Comparison of ENCODE assay signal across 8 cellular contexts in the genomic region with DNA sequence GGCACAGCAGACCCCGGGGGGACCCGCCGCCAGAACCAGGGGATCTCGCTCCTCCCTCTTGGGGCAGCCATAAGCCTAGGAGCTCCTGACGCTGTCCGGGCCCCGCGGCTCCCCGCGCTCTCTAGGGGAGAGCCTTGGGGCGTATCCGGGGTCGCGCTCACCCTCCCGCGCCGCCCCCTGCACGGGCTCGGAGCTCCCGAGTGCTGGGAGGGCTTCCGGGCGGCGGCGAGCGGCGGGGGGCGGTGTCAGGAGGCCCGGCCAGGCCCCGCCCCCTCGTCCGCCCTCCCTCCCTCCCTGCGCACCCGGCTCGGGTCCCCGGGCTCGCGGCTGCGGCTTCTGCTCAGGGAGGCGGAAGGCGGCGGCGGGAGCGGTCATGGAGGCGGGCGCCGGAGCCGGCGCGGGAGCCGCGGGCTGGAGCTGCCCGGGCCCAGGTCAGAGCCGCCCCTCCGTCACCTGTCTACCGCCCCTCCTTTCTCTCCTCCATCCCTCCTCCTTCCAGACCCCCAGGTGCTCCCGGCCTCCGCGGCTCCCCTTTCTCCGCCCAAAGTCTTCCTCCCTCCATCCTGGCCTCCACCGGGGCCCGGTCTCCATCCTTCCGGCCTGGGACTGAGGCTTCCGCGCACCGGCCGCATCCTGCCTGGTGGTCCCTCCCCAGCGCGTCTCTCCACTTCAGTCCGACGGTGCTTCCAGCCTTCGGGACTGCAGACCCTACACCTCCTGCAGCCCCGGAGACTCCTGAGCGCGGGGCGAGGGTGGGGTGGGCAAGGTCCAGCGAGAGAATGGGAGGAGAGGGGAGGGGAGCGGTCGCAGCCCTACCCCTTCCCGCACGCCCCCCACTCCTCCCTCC. TPM values are rescaled to one million over a fixed set of nuclear protein-coding genes. Genes with fewer than 3 reads are reported as not detected.
DNase-seq lines count a peak whose midpoint lies in the region; ATAC-seq and TF ChIP-seq lines count a peak whose summit lies in the region.

No MANE protein-coding gene starts in this region.

- peak overlapping the region; percentile 65 for H3K9ac ChIP-seq in endocrine pancreas (ENCODE audit: control insufficient read depth, insufficient read depth, low read length)

- H3K27ac Mint-ChIP-seq in activated CD8-positive, alpha-beta memory T cell treated with anti-CD3 and anti-CD28 coated beads, Interleukin-2, amount 10 ng/mL, durations not matched to agents 7 days and 5 days: no peak overlapping the region

- H3K4me3 Mint-ChIP-seq in activated CD8-positive, alpha-beta memory T cell treated with anti-CD3 and anti-CD28 coated beads, Interleukin-2, amount 10 ng/mL, durations not matched to agents 7 days and 5 days: peak overlapping the region; percentile 72

- H3K27me3 Mint-ChIP-seq in activated CD8-positive, alpha-beta memory T cell treated with anti-CD3 and anti-CD28 coated beads, Interleukin-2, amount 10 ng/mL, durations not matched to agents 7 days and 5 days: peaks cover 30% of the 10 kb centered on the region

- ATAC-seq in HG03139 (IDR thresholded peaks at IDR 0.05; ENCODE audit: unreplicated experiment): peak; percentile 64
- peak; percentile 95 for ATAC-seq in activated CD8-positive, alpha-beta memory T cell treated with anti-CD3 and anti-CD28 coated beads, Interleukin-2, amount 10 ng/mL, durations not matched to agents 7 days and 5 days
- ATAC-seq in mucosa of descending colon: peak; percentile 93

- no peaks in the 10 kb centered on the region for H3K36me3 Mint-ChIP-seq in activated CD8-positive, alpha-beta memory T cell treated with anti-CD3 and anti-CD28 coated beads, Interleukin-2, amount 10 ng/mL, durations not matched to agents 7 days and 5 days

- intact Hi-C loops in mucosa of descending colon (cut with DNase I, micrococcal nuclease): no loop called here

- H3K27me3 ChIP-seq in endocrine pancreas (ENCODE audit: control insufficient read depth, insufficient read depth, low read length): no peaks in the 10 kb centered on the region

- H3K4me1 Mint-ChIP-seq in activated CD8-positive, alpha-beta memory T cell treated with anti-CD3 and anti-CD28 coated beads, Interleukin-2, amount 10 ng/mL, durations not matched to agents 7 days and 5 days: peaks cover 7% of the 10 kb centered on the region

- H3K4me1 ChIP-seq in endocrine pancreas (ENCODE audit: control insufficient read depth, insufficient read depth, low read length) (no peaks in the 10 kb centered on the region), mucosa of descending colon (ENCODE audit: low read depth) (peaks cover 2% of the 10 kb centered on the region)

- no peaks in the 10 kb centered on the region for H3K36me3 ChIP-seq in endocrine pancreas (ENCODE audit: control insufficient read depth, insufficient read depth, low read length)
- H3K36me3 ChIP-seq in mucosa of descending colon (ENCODE audit: low read depth): no peaks in the 10 kb centered on the region

- no peak overlapping the region for H3K4me3 ChIP-seq in endocrine pancreas (ENCODE audit: control insufficient read depth, insufficient read depth, low read length)
- peak overlapping the region; percentile 44 for H3K4me3 ChIP-seq in mucosa of descending colon

- DNase-seq in AG08396 (ENCODE audit: low spot score): peak; percentile 91
- DNase-seq in NCI-H82 treated with DMSO at 0.1 percent for 48 hours (lab: John Stamatoyannopoulos, UW; ENCODE audit: unreplicated experiment): peak; percentile 3
- peak; percentile 79 for DNase-seq in activated CD8-positive, alpha-beta memory T cell treated with anti-CD3 and anti-CD28 coated beads, Interleukin-2, amount 10 ng/mL, durations not matched to agents 7 days and 5 days
- peak; percentile 74 to 85 (median 85) for DNase-seq in mucosa of descending colon
- peak; percentile 70 for DNase-seq in stimulated activated CD8-positive, alpha-beta memory T cell treated with anti-CD3 and anti-CD28 coated beads, Interleukin-2, amount 100 ng/mL, for 48 hours (ENCODE audit: low read depth in 2 of 2)

- peak; percentile 53 for TF ChIP-seq POLR2A in GM18951 (IDR thresholded peaks at IDR 0.05; ENCODE audit: extremely low read depth, insufficient read depth, insufficient read length)

- in situ Hi-C loops in GM18951 (cut with MboI; ENCODE audit: low sequenced_read_pairs, unreplicated experiment): no loop called here

- CTCF ChIA-PET in activated CD8-positive, alpha-beta memory T cell treated with anti-CD3 and anti-CD28 coated beads, Interleukin-2, amount 10 ng/mL, durations not matched to agents 7 days and 5 days (lab: Charles Lee): interaction anchor here (1.0 to 2.2 kb wide), 3 partner anchors 91 to 300 kb away, joined by 3 to 6 read pairs (median 3); no protein-coding TSS in a partner anchor

- H3K9me3 ChIP-seq in endocrine pancreas (ENCODE audit: control insufficient read depth, low read length): no peaks in the 10 kb centered on the region
- H3K9me3 ChIP-seq in mucosa of descending colon: no peaks in the 10 kb centered on the region

- no peak for TF ChIP-seq CTCF in mucosa of descending colon (IDR thresholded peaks at IDR 0.05)

- no peaks in the 10 kb centered on the region for H3K9me3 Mint-ChIP-seq in activated CD8-positive, alpha-beta memory T cell treated with anti-CD3 and anti-CD28 coated beads, Interleukin-2, amount 10 ng/mL, durations not matched to agents 7 days and 5 days (ENCODE audit: low read depth)

RNA-seq across cellular contexts. Expression of a gene that starts 0.4 kb away (rescaled TPM):
- 1 to 10 TPM; 4.4 to 5.8 TPM for total RNA-seq in activated CD8-positive, alpha-beta memory T cell treated with anti-CD3 and anti-CD28 coated beads, Interleukin-2, amount 10 ng/mL, durations not matched to agents 7 days and 5 days
- 10 to 100 TPM in 1 of 3 donors, 1 to 10 TPM in 2; 2.1 to 37.7 (median 4.1) TPM for total RNA-seq in mucosa of descending colon

RNA-seq across cellular contexts. Expression of a gene that starts 15.8 kb away (rescaled TPM):
- total RNA-seq in activated CD8-positive, alpha-beta memory T cell treated with anti-CD3 and anti-CD28 coated beads, Interleukin-2, amount 10 ng/mL, durations not matched to agents 7 days and 5 days: not detected
- not detected for total RNA-seq in mucosa of descending colon

RNA-seq across cellular contexts. Expression of a gene that starts 38.9 kb away (rescaled TPM):
- total RNA-seq in activated CD8-positive, alpha-beta memory T cell treated with anti-CD3 and anti-CD28 coated beads, Interleukin-2, amount 10 ng/mL, durations not matched to agents 7 days and 5 days: not detected
- total RNA-seq in mucosa of descending colon: 100 to 1,000 TPM in 1 of 3 donors, 10 to 100 TPM in 1, 1 to 10 TPM in 1; 6.9 to 267 (median 15.0) TPM

RNA-seq across cellular contexts. Expression of a gene that starts 52.2 kb away (rescaled TPM):
- 10 to 100 TPM; 28.2 to 39.0 TPM for total RNA-seq in activated CD8-positive, alpha-beta memory T cell treated with anti-CD3 and anti-CD28 coated beads, Interleukin-2, amount 10 ng/mL, durations not matched to agents 7 days and 5 days
- total RNA-seq in mucosa of descending colon: 100 to 1,000 TPM in 1 of 3 donors, 10 to 100 TPM in 2; 20.6 to 133 (median 54.4) TPM

Comparison
In these comparisons a context has a peak if more than half of its experiments do, and no peak if none do; other contexts are left out.
1. DNase-seq: peak in every context shown above with its lines; median percentile 91 in AG08396; 85 in mucosa of descending colon; 79 in activated CD8-positive, alpha-beta memory T cell treated with anti-CD3 and anti-CD28 coated beads, Interleukin-2, amount 10 ng/mL, durations not matched to agents 7 days and 5 days; 70 in stimulated activated CD8-positive, alpha-beta memory T cell treated with anti-CD3 and anti-CD28 coated beads, Interleukin-2, amount 100 ng/mL, for 48 hours; 3 in NCI-H82 treated with DMSO at 0.1 percent for 48 hours.
2. RNA of a gene that starts 38.9 kb away (total RNA-seq): 6.9 to 267 TPM in mucosa of descending colon; not detected in activated CD8-positive, alpha-beta memory T cell treated with anti-CD3 and anti-CD28 coated beads, Interleukin-2, amount 10 ng/mL, durations not matched to agents 7 days and 5 days; every median in the first group is over 4 times any median in the second.
3. Peak in every context shown above with its lines, with median percentiles within 50 percentile points of each other: ATAC-seq.